Comparison of ENCODE assay signal across 9 cellular contexts in genomic region chrX:12979630-12980015, GRCh38.
A peak's percentile ranks its signal among the peaks of the same experiment; 100 is the strongest.
DNase-seq lines count a peak whose midpoint lies in the region; ATAC-seq lines count a peak whose summit lies in the region.
"Had no signal": no experiment of that assay in that cellular context is flagged by ENCODE, and none has a peak within 500 bp of the region (broad histone marks: within the 10 kb centered on the region; RNA-seq: fewer than 3 reads in every experiment).

No MANE protein-coding gene starts in this region.

- peaks cover 14% of the 10 kb centered on the region; the same call in 1 of the 2 replicates for H3K36me3 ChIP-seq in BLaER1
- H3K36me3 ChIP-seq in HUES48 (ENCODE audit: control insufficient read depth, insufficient read depth, low read length) = peaks cover 18% of the 10 kb centered on the region
- H3K36me3 ChIP-seq in muscle layer of duodenum (ENCODE audit: control insufficient read depth in 1 of 2, insufficient read depth in 2 of 2, low read length in 2 of 2) = no peaks in the 10 kb centered on the region

- H4K20me1 ChIP-seq in BLaER1 = peaks cover 27% of the 10 kb centered on the region

- H3K9me3 Mint-ChIP-seq in activated naive CD8-positive, alpha-beta T cell treated with anti-CD3 and anti-CD28 coated beads, Interleukin-2, amount 50 U/mL, for 24 hours = no peaks in the 10 kb centered on the region

- H3K4me3 Mint-ChIP-seq in activated naive CD8-positive, alpha-beta T cell treated with anti-CD3 and anti-CD28 coated beads, Interleukin-2, amount 50 U/mL, for 24 hours = peak overlapping the region; percentile 92

- no peak for ATAC-seq in activated naive CD8-positive, alpha-beta T cell treated with anti-CD3 and anti-CD28 coated beads, Interleukin-2, amount 50 U/mL, for 24 hours
- ATAC-seq in GM19455 (IDR thresholded peaks at IDR 0.05; ENCODE audit: unreplicated experiment) (no peak), GM18498 (IDR thresholded peaks at IDR 0.05; ENCODE audit: unreplicated experiment) (no peak)

- peaks cover 6% of the 10 kb centered on the region; the same call in 1 of the 2 replicates for H3K9me3 ChIP-seq in BLaER1
- no peaks in the 10 kb centered on the region for H3K9me3 ChIP-seq in HUES48 (ENCODE audit: control insufficient read depth, insufficient read depth, low read length)
- no peaks in the 10 kb centered on the region for H3K9me3 ChIP-seq in muscle layer of duodenum (ENCODE audit: control insufficient read depth in 1 of 2, low read length in 2 of 2)

- H3K27me3 Mint-ChIP-seq in activated naive CD8-positive, alpha-beta T cell treated with anti-CD3 and anti-CD28 coated beads, Interleukin-2, amount 50 U/mL, for 24 hours = no peaks in the 10 kb centered on the region

- H3K4me1 ChIP-seq in BLaER1 = peaks cover 69% of the 10 kb centered on the region
- H3K4me1 ChIP-seq in HUES48 (ENCODE audit: control insufficient read depth, insufficient read depth, low read length) = peaks cover 29% of the 10 kb centered on the region
- H3K4me1 ChIP-seq in muscle layer of duodenum (ENCODE audit: control insufficient read depth in 1 of 2, insufficient read depth in 2 of 2, low read length in 2 of 2) = no peaks in the 10 kb centered on the region

- no peaks in the 10 kb centered on the region for H3K27me3 ChIP-seq in BLaER1
- H3K27me3 ChIP-seq in HUES48 (ENCODE audit: control insufficient read depth, insufficient read depth, low read length) = no peaks in the 10 kb centered on the region
- no peaks in the 10 kb centered on the region for H3K27me3 ChIP-seq in muscle layer of duodenum (ENCODE audit: low read depth, low read length)

- H3K36me3 Mint-ChIP-seq in activated naive CD8-positive, alpha-beta T cell treated with anti-CD3 and anti-CD28 coated beads, Interleukin-2, amount 50 U/mL, for 24 hours (ENCODE audit: low read depth) = peaks cover 32% of the 10 kb centered on the region

- peak overlapping the region; percentile 84 for H3K4me3 ChIP-seq in BLaER1
- no peak overlapping the region for H3K4me3 ChIP-seq in HUES48 (ENCODE audit: low read depth, low read length)
- H3K4me3 ChIP-seq in muscle layer of duodenum (ENCODE audit: low read depth in 1 of 2, low read length in 2 of 2) = no peak overlapping the region

- H3K9ac ChIP-seq in BLaER1 = peak overlapping the region; percentile 92
- H3K9ac ChIP-seq in HUES48 (ENCODE audit: low read depth, low read length) = no peak overlapping the region

- no peak for DNase-seq in activated naive CD8-positive, alpha-beta T cell treated with anti-CD3 and anti-CD28 coated beads, Interleukin-2, amount 50 U/mL, for 24 hours
- DNase-seq in COLO829 (ENCODE audit: low spot score) (no peak), hypothalamus (lab: John Stamatoyannopoulos, UW) (no peak)
- DNase-seq: activated effector memory CD4-positive, alpha-beta T cell treated with anti-CD3 and anti-CD28 coated beads, Interleukin-2, amount 50 U/mL, for 16 hours had no signal

- peak overlapping the region; percentile 79 for H3K4me2 ChIP-seq in BLaER1

- H3K4me1 Mint-ChIP-seq in activated naive CD8-positive, alpha-beta T cell treated with anti-CD3 and anti-CD28 coated beads, Interleukin-2, amount 50 U/mL, for 24 hours = peaks cover 65% of the 10 kb centered on the region

- H3K27ac ChIP-seq in BLaER1 (peak overlapping the region; percentile 94), HUES48 (ENCODE audit: low read depth, low read length) (peak overlapping the region; percentile 82), muscle layer of duodenum (ENCODE audit: low read length) (peak overlapping the region; percentile 49)

- peak overlapping the region; percentile 96 for H3K27ac Mint-ChIP-seq in activated naive CD8-positive, alpha-beta T cell treated with anti-CD3 and anti-CD28 coated beads, Interleukin-2, amount 50 U/mL, for 24 hours
